In the genomic region with DNA sequence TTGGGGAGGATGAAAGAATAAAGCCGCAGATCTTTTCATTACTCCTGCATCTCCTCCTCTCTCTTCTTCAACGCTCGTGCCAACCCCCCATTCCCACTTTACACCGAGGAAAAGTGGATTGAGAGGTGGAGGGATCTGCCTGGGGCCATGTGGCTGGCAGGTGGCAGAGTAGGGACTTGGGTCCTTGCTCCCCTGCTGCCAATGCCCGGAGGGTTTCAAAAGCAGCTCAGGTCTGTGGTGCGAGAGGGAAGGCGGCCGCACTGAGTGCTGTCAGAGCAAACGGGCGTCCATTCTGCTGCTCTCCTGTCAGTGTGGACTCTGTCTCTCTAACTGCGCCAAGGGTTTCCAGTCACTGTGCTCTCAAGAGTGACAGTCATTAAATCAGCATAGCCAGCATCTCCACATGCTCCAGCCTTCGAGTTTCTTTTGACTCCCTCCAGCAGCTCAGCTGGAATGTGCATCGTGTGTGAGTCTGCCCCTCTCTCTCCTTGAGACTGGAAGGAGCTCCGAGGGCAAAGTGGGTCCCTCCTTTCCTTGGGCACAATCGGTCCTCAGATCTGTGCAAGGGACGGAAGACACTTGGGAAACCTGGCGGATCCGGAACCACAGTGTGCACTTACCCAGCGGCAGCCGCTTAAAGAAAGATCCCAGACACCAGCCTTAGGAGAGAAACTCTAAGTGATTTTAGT, we compare ENCODE assay signal across 1 cellular context.
TF ChIP-seq lines count a peak whose summit lies in the region.

No MANE protein-coding gene starts in this region.

TF ChIP-seq in GM23338, 12 proteins besides CTCF, POLR2A, EP300 and RAD21:
- TF ChIP-seq, protein P1, sequence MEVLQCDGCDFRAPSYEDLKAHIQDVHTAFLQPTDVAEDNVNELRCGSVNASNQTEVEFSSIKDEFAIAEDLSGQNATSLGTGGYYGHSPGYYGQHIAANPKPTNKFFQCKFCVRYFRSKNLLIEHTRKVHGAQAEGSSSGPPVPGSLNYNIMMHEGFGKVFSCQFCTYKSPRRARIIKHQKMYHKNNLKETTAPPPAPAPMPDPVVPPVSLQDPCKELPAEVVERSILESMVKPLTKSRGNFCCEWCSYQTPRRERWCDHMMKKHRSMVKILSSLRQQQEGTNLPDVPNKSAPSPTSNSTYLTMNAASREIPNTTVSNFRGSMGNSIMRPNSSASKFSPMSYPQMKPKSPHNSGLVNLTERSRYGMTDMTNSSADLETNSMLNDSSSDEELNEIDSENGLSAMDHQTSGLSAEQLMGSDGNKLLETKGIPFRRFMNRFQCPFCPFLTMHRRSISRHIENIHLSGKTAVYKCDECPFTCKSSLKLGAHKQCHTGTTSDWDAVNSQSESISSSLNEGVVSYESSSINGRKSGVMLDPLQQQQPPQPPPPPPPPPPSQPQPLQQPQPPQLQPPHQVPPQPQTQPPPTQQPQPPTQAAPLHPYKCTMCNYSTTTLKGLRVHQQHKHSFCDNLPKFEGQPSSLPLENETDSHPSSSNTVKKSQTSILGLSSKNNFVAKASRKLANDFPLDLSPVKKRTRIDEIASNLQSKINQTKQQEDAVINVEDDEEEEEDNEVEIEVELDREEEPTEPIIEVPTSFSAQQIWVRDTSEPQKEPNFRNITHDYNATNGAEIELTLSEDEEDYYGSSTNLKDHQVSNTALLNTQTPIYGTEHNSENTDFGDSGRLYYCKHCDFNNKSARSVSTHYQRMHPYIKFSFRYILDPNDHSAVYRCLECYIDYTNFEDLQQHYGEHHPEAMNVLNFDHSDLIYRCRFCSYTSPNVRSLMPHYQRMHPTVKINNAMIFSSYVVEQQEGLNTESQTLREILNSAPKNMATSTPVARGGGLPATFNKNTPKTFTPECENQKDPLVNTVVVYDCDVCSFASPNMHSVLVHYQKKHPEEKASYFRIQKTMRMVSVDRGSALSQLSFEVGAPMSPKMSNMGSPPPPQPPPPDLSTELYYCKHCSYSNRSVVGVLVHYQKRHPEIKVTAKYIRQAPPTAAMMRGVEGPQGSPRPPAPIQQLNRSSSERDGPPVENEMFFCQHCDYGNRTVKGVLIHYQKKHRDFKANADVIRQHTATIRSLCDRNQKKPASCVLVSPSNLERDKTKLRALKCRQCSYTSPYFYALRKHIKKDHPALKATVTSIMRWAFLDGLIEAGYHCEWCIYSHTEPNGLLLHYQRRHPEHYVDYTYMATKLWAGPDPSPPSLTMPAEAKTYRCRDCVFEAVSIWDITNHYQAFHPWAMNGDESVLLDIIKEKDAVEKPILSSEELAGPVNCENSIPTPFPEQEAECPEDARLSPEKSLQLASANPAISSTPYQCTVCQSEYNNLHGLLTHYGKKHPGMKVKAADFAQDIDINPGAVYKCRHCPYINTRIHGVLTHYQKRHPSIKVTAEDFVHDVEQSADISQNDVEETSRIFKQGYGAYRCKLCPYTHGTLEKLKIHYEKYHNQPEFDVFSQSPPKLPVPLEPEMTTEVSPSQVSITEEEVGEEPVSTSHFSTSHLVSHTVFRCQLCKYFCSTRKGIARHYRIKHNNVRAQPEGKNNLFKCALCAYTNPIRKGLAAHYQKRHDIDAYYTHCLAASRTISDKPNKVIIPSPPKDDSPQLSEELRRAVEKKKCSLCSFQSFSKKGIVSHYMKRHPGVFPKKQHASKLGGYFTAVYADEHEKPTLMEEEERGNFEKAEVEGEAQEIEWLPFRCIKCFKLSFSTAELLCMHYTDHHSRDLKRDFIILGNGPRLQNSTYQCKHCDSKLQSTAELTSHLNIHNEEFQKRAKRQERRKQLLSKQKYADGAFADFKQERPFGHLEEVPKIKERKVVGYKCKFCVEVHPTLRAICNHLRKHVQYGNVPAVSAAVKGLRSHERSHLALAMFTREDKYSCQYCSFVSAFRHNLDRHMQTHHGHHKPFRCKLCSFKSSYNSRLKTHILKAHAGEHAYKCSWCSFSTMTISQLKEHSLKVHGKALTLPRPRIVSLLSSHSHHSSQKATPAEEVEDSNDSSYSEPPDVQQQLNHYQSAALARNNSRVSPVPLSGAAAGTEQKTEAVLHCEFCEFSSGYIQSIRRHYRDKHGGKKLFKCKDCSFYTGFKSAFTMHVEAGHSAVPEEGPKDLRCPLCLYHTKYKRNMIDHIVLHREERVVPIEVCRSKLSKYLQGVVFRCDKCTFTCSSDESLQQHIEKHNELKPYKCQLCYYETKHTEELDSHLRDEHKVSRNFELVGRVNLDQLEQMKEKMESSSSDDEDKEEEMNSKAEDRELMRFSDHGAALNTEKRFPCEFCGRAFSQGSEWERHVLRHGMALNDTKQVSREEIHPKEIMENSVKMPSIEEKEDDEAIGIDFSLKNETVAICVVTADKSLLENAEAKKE (CRISPR knock-in tag; IDR thresholded peaks at IDR 0.05): no peak
- no peak for TF ChIP-seq NANOG (IDR thresholded peaks at IDR 0.05; ENCODE audit: borderline replicate concordance)
- no peak for TF ChIP-seq EZH2 (IDR thresholded peaks at IDR 0.05; ENCODE audit: low read depth, unreplicated experiment)
- TF ChIP-seq EZH2phosphoT487 (IDR thresholded peaks at IDR 0.05; ENCODE audit: unreplicated experiment): no peak
- no peak for TF ChIP-seq CREB1 (CRISPR knock-in tag; IDR thresholded peaks at IDR 0.05; ENCODE audit: low read depth)
- TF ChIP-seq POLR2AphosphoS5 (IDR thresholded peaks at IDR 0.05; ENCODE audit: low read depth): no peak
- no peak for TF ChIP-seq ZNF331 (CRISPR knock-in tag; IDR thresholded peaks at IDR 0.05; ENCODE audit: low read depth)
- TF ChIP-seq, protein P2, sequence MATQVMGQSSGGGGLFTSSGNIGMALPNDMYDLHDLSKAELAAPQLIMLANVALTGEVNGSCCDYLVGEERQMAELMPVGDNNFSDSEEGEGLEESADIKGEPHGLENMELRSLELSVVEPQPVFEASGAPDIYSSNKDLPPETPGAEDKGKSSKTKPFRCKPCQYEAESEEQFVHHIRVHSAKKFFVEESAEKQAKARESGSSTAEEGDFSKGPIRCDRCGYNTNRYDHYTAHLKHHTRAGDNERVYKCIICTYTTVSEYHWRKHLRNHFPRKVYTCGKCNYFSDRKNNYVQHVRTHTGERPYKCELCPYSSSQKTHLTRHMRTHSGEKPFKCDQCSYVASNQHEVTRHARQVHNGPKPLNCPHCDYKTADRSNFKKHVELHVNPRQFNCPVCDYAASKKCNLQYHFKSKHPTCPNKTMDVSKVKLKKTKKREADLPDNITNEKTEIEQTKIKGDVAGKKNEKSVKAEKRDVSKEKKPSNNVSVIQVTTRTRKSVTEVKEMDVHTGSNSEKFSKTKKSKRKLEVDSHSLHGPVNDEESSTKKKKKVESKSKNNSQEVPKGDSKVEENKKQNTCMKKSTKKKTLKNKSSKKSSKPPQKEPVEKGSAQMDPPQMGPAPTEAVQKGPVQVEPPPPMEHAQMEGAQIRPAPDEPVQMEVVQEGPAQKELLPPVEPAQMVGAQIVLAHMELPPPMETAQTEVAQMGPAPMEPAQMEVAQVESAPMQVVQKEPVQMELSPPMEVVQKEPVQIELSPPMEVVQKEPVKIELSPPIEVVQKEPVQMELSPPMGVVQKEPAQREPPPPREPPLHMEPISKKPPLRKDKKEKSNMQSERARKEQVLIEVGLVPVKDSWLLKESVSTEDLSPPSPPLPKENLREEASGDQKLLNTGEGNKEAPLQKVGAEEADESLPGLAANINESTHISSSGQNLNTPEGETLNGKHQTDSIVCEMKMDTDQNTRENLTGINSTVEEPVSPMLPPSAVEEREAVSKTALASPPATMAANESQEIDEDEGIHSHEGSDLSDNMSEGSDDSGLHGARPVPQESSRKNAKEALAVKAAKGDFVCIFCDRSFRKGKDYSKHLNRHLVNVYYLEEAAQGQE (IDR thresholded peaks at IDR 0.05; ENCODE audit: unreplicated experiment): no peak
- TF ChIP-seq ZNF114 (CRISPR knock-in tag; IDR thresholded peaks at IDR 0.05): no peak
- no peak for TF ChIP-seq STAT1 (IDR thresholded peaks at IDR 0.05; ENCODE audit: unreplicated experiment)
- no peak for TF ChIP-seq JUNB (IDR thresholded peaks at IDR 0.05; ENCODE audit: unreplicated experiment)
- TF ChIP-seq, protein P3, sequence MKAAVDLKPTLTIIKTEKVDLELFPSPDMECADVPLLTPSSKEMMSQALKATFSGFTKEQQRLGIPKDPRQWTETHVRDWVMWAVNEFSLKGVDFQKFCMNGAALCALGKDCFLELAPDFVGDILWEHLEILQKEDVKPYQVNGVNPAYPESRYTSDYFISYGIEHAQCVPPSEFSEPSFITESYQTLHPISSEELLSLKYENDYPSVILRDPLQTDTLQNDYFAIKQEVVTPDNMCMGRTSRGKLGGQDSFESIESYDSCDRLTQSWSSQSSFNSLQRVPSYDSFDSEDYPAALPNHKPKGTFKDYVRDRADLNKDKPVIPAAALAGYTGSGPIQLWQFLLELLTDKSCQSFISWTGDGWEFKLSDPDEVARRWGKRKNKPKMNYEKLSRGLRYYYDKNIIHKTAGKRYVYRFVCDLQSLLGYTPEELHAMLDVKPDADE (IDR thresholded peaks at IDR 0.05): no peak
